ENCODE assay signal across 19 cellular contexts in genomic region chr10:96619120-96619519, GRCh38. TPM values are rescaled to one million over a fixed set of nuclear protein-coding genes. Genes with fewer than 3 reads are reported as not detected.
DNase-seq lines count a peak whose midpoint lies in the region; ATAC-seq, FAIRE-seq and TF ChIP-seq lines count a peak whose summit lies in the region.
"Had no signal": no experiment of that assay in that cellular context is flagged by ENCODE, and none has a peak within 500 bp of the region (broad histone marks: within the 10 kb centered on the region; RNA-seq: fewer than 3 reads in every experiment).

No MANE protein-coding gene starts in this region.

- in situ Hi-C loops in ACHN (cut with HindIII; ENCODE audit: low pct_ligation_motif_present, low pct_unique_long_range_greater_than_20kb, low sequenced_read_pairs) = no loop called here

- H3K36me3 ChIP-seq in heart right ventricle (peaks cover 0 to 95% (median 0%) of the 10 kb centered on the region in 9 donors), pancreas (peaks cover 0 to 9% (median 4%) of the 10 kb centered on the region in 3 donors)
- H3K36me3 ChIP-seq: colonic mucosa, vagina had no signal

- peak in 7 of 8 donors; percentile 32 to 82 (median 71) for ATAC-seq in heart right ventricle
- ATAC-seq in pancreas = peak; percentile 2 to 10 (median 6)
- ATAC-seq in GM18907 (IDR thresholded peaks at IDR 0.05; ENCODE audit: unreplicated experiment) = no peak
- ATAC-seq in GM18502 (IDR thresholded peaks at IDR 0.05; ENCODE audit: poor library complexity, unreplicated experiment) = no peak
- ATAC-seq: foreskin keratinocyte had no signal

- H3K4me1 ChIP-seq in heart right ventricle = peaks cover 8 to 54% (median 33%) of the 10 kb centered on the region in 9 donors
- peaks cover 19 to 20% (median 20%) of the 10 kb centered on the region in 3 donors for H3K4me1 ChIP-seq in pancreas
- H3K4me1 ChIP-seq: colonic mucosa, foreskin keratinocyte, vagina had no signal

- DNase-seq in CMK (ENCODE audit: low read depth) = peak; percentile 90
- DNase-seq in OCI-M2 (lab: John Stamatoyannopoulos, UW; ENCODE audit: unreplicated experiment) = peak; percentile 80
- peak in 1 of 2 donors; percentile 24 for DNase-seq in heart right ventricle
- DNase-seq in pancreas = no peak
- DNase-seq in lower leg skin (ENCODE audit: low spot score in 2 of 2) = no peak
- no peak for DNase-seq in ACHN
- DNase-seq: activated CD4-positive, alpha-beta T cell treated with anti-CD3 and anti-CD28 coated beads, Interleukin-2, amount 50 U/mL, for 4 hours; activated naive CD4-positive, alpha-beta T cell treated with Interleukin-2 at 50 U/mL for 16 hours; lower lobe of right lung; NCI-H1048; stimulated activated CD4-positive, alpha-beta T cell treated with anti-CD3 and anti-CD28 coated beads, Interleukin-15, amount 100 ng/mL, for 24 hours had no signal

- no peak overlapping the region for H3K4me3 ChIP-seq in heart right ventricle
- H3K4me3 ChIP-seq in pancreas = no peak overlapping the region
- H3K4me3 ChIP-seq in lower leg skin (ENCODE audit: low read depth, poor library complexity, severe bottlenecking) = no peak overlapping the region
- H3K4me3 ChIP-seq: colonic mucosa, lower lobe of right lung, vagina had no signal

- WGBS in heart right ventricle, 2 donors = 34 to 49% methylated on average over 11 of the region's 11 CpGs
- WGBS in pancreas, 2 donors = 63 to 66% methylated on average over 11 of the region's 11 CpGs
- 88 to 92% methylated on average over 11 of the region's 11 CpGs for WGBS in lower leg skin, 2 donors

- H3K27me3 ChIP-seq in heart right ventricle (no peaks in the 10 kb centered on the region), pancreas (no peaks in the 10 kb centered on the region)
- H3K27me3 ChIP-seq: colonic mucosa, foreskin keratinocyte, vagina had no signal

- intact Hi-C loops in heart right ventricle (cut with DNase I) = loop anchor here in 1 of 10 donors (2.0 kb wide), 1 partner anchor 32 kb away; the partner anchor contains the start of gene TM9SF3
- intact Hi-C loops in pancreas (cut with DNase I) = no loop called here
- intact Hi-C loops in lower leg skin (cut with DNase I; ENCODE audit: low total_unique reads) = no loop called here

- no peaks in the 10 kb centered on the region for H3K9me3 ChIP-seq in heart right ventricle
- no peaks in the 10 kb centered on the region for H3K9me3 ChIP-seq in pancreas
- H3K9me3 ChIP-seq: colonic mucosa, lower lobe of right lung, vagina had no signal

- H3K27ac ChIP-seq in heart right ventricle (peak overlapping the region; percentile 56 to 89 (median 84)), pancreas (peak overlapping the region in 3 of 4 donors; percentile 38 to 61 (median 54))
- H3K27ac ChIP-seq: colonic mucosa, foreskin keratinocyte, KMS-11, lower lobe of right lung, vagina had no signal

- no peak for TF ChIP-seq POLR2A in lower leg skin (IDR thresholded peaks at IDR 0.05)

- FAIRE-seq in pancreas (lab: Jason Lieb, UNC) = no peak
- FAIRE-seq: astrocyte, H1 had no signal

- TF ChIP-seq CTCF in heart right ventricle (IDR thresholded peaks at IDR 0.05) (no peak), pancreas (IDR thresholded peaks at IDR 0.05) (no peak), lower leg skin (IDR thresholded peaks at IDR 0.05) (no peak)

RNA-seq across cellular contexts. Expression of gene TM9SF3, which starts 32.3 kb away (rescaled TPM):
- total RNA-seq in heart right ventricle (10 to 100 TPM; 50.7 to 83.9 (median 62.4) TPM), pancreas (100 to 1,000 TPM in 2 of 6 donors, 10 to 100 TPM in 4; 54.4 to 110 (median 77.4) TPM), lower leg skin (10 to 100 TPM; 54.4 to 67.9 (median 59.5) TPM)
- polyA plus RNA-seq in heart right ventricle (10 to 100 TPM; 17.5 to 23.2 TPM), pancreas (10 to 100 TPM; 15.5 to 31.8 TPM)

Comparison
In these comparisons a context has a peak if more than half of its experiments do, and no peak if none do; other contexts are left out.
1. DNase-seq: peak in CMK (single experiment) and OCI-M2 (single experiment); none in pancreas (0 of 6), lower leg skin (0 of 2) and ACHN (single experiment).
2. ATAC-seq: peak in heart right ventricle (7 of 8) and pancreas (4 of 4); none in GM18907 (single experiment) and GM18502 (single experiment).